ENCODE assay signal across 1 cellular context in the genomic region with DNA sequence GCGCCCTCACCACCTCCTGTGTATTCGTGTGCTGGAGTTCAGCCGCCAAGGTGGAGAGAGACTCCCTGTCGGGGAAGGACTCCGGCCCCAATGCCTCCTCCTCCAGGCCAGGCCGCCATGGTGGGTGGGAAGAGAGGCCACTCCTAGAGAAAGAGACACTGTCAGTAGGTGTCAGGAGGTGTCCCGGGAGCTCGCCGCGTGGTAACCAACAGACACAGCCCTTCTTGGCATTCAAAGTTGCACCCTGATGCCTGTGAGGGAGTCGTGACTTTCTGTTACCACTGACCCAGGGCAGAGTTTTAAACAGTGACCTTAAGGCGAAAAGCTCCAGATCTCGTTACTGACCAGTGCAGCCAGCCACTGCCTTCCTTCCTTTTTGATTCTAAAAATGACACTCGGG.
TF ChIP-seq lines count a peak whose summit lies in the region.

No MANE protein-coding gene starts in this region.

TF ChIP-seq in GM23338, 12 proteins besides CTCF, POLR2A, EP300 and RAD21 (continued from another document):
- TF ChIP-seq, protein P1, sequence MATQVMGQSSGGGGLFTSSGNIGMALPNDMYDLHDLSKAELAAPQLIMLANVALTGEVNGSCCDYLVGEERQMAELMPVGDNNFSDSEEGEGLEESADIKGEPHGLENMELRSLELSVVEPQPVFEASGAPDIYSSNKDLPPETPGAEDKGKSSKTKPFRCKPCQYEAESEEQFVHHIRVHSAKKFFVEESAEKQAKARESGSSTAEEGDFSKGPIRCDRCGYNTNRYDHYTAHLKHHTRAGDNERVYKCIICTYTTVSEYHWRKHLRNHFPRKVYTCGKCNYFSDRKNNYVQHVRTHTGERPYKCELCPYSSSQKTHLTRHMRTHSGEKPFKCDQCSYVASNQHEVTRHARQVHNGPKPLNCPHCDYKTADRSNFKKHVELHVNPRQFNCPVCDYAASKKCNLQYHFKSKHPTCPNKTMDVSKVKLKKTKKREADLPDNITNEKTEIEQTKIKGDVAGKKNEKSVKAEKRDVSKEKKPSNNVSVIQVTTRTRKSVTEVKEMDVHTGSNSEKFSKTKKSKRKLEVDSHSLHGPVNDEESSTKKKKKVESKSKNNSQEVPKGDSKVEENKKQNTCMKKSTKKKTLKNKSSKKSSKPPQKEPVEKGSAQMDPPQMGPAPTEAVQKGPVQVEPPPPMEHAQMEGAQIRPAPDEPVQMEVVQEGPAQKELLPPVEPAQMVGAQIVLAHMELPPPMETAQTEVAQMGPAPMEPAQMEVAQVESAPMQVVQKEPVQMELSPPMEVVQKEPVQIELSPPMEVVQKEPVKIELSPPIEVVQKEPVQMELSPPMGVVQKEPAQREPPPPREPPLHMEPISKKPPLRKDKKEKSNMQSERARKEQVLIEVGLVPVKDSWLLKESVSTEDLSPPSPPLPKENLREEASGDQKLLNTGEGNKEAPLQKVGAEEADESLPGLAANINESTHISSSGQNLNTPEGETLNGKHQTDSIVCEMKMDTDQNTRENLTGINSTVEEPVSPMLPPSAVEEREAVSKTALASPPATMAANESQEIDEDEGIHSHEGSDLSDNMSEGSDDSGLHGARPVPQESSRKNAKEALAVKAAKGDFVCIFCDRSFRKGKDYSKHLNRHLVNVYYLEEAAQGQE (IDR thresholded peaks at IDR 0.05; ENCODE audit: unreplicated experiment): no peak
- no peak for TF ChIP-seq STAT1 (IDR thresholded peaks at IDR 0.05; ENCODE audit: unreplicated experiment)
- no peak for TF ChIP-seq NANOG (IDR thresholded peaks at IDR 0.05; ENCODE audit: borderline replicate concordance)
- TF ChIP-seq, protein P2, sequence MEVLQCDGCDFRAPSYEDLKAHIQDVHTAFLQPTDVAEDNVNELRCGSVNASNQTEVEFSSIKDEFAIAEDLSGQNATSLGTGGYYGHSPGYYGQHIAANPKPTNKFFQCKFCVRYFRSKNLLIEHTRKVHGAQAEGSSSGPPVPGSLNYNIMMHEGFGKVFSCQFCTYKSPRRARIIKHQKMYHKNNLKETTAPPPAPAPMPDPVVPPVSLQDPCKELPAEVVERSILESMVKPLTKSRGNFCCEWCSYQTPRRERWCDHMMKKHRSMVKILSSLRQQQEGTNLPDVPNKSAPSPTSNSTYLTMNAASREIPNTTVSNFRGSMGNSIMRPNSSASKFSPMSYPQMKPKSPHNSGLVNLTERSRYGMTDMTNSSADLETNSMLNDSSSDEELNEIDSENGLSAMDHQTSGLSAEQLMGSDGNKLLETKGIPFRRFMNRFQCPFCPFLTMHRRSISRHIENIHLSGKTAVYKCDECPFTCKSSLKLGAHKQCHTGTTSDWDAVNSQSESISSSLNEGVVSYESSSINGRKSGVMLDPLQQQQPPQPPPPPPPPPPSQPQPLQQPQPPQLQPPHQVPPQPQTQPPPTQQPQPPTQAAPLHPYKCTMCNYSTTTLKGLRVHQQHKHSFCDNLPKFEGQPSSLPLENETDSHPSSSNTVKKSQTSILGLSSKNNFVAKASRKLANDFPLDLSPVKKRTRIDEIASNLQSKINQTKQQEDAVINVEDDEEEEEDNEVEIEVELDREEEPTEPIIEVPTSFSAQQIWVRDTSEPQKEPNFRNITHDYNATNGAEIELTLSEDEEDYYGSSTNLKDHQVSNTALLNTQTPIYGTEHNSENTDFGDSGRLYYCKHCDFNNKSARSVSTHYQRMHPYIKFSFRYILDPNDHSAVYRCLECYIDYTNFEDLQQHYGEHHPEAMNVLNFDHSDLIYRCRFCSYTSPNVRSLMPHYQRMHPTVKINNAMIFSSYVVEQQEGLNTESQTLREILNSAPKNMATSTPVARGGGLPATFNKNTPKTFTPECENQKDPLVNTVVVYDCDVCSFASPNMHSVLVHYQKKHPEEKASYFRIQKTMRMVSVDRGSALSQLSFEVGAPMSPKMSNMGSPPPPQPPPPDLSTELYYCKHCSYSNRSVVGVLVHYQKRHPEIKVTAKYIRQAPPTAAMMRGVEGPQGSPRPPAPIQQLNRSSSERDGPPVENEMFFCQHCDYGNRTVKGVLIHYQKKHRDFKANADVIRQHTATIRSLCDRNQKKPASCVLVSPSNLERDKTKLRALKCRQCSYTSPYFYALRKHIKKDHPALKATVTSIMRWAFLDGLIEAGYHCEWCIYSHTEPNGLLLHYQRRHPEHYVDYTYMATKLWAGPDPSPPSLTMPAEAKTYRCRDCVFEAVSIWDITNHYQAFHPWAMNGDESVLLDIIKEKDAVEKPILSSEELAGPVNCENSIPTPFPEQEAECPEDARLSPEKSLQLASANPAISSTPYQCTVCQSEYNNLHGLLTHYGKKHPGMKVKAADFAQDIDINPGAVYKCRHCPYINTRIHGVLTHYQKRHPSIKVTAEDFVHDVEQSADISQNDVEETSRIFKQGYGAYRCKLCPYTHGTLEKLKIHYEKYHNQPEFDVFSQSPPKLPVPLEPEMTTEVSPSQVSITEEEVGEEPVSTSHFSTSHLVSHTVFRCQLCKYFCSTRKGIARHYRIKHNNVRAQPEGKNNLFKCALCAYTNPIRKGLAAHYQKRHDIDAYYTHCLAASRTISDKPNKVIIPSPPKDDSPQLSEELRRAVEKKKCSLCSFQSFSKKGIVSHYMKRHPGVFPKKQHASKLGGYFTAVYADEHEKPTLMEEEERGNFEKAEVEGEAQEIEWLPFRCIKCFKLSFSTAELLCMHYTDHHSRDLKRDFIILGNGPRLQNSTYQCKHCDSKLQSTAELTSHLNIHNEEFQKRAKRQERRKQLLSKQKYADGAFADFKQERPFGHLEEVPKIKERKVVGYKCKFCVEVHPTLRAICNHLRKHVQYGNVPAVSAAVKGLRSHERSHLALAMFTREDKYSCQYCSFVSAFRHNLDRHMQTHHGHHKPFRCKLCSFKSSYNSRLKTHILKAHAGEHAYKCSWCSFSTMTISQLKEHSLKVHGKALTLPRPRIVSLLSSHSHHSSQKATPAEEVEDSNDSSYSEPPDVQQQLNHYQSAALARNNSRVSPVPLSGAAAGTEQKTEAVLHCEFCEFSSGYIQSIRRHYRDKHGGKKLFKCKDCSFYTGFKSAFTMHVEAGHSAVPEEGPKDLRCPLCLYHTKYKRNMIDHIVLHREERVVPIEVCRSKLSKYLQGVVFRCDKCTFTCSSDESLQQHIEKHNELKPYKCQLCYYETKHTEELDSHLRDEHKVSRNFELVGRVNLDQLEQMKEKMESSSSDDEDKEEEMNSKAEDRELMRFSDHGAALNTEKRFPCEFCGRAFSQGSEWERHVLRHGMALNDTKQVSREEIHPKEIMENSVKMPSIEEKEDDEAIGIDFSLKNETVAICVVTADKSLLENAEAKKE (CRISPR knock-in tag; IDR thresholded peaks at IDR 0.05): no peak
- no peak for TF ChIP-seq CREB1 (CRISPR knock-in tag; IDR thresholded peaks at IDR 0.05; ENCODE audit: low read depth)
- TF ChIP-seq POLR2AphosphoS5 (IDR thresholded peaks at IDR 0.05; ENCODE audit: low read depth): no peak
- TF ChIP-seq, protein P3, sequence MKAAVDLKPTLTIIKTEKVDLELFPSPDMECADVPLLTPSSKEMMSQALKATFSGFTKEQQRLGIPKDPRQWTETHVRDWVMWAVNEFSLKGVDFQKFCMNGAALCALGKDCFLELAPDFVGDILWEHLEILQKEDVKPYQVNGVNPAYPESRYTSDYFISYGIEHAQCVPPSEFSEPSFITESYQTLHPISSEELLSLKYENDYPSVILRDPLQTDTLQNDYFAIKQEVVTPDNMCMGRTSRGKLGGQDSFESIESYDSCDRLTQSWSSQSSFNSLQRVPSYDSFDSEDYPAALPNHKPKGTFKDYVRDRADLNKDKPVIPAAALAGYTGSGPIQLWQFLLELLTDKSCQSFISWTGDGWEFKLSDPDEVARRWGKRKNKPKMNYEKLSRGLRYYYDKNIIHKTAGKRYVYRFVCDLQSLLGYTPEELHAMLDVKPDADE (IDR thresholded peaks at IDR 0.05): no peak
